ENCODE assay signal across 11 cellular contexts in genomic region chr3:50138266-50139230, GRCh38. TPM values are rescaled to one million over a fixed set of nuclear protein-coding genes. Genes with fewer than 3 reads are reported as not detected.
A peak's percentile ranks its signal among the peaks of the same experiment; 100 is the strongest.
DNase-seq lines count a peak whose midpoint lies in the region; ATAC-seq lines count a peak whose summit lies in the region.
"Had no signal": no experiment of that assay in that cellular context is flagged by ENCODE, and none has a peak within 500 bp of the region (broad histone marks: within the 10 kb centered on the region; RNA-seq: fewer than 3 reads in every experiment).

No MANE protein-coding gene starts in this region.

- peak in 1 of 2 donors; percentile 25 for ATAC-seq in activated naive CD4-positive, alpha-beta T cell treated with anti-CD3 and anti-CD28 coated beads, Interleukin-2, amount 50 U/mL, for 72 hours
- ATAC-seq in HG03039 (IDR thresholded peaks at IDR 0.05; ENCODE audit: unreplicated experiment), result no peak
- ATAC-seq: CD8-positive, alpha-beta T cell had no signal

- H3K9me3 Mint-ChIP-seq in activated naive CD4-positive, alpha-beta T cell treated with anti-CD3 and anti-CD28 coated beads, Interleukin-2, amount 50 U/mL, for 72 hours, result no peaks in the 10 kb centered on the region
- H3K9me3 Mint-ChIP-seq: CD8-positive, alpha-beta T cell had no signal

- H3K27me3 ChIP-seq in skeletal muscle satellite cell (ENCODE audit: control insufficient read depth, insufficient read depth, low read length), result peaks cover 11% of the 10 kb centered on the region
- H3K27me3 ChIP-seq: heart right ventricle had no signal

- no peaks in the 10 kb centered on the region for H3K9me3 ChIP-seq in skeletal muscle satellite cell (replicated peaks; ENCODE audit: low read length)
- H3K9me3 ChIP-seq: heart right ventricle had no signal

- no peaks in the 10 kb centered on the region for H3K36me3 ChIP-seq in skeletal muscle satellite cell (ENCODE audit: insufficient read depth, low read length)
- H3K36me3 ChIP-seq: heart right ventricle had no signal

- peak overlapping the region; percentile 56 for H3K4me2 ChIP-seq in skeletal muscle satellite cell (ENCODE audit: low read length)

- DNase-seq in activated naive CD4-positive, alpha-beta T cell treated with anti-CD3 and anti-CD28 coated beads, Interleukin-2, amount 50 U/mL, for 72 hours (ENCODE audit: low spot score in 2 of 2), result no peak
- DNase-seq in activated naive CD4-positive, alpha-beta T cell (lab: John Stamatoyannopoulos, UW), result no peak
- peak; percentile 7 for DNase-seq in NCI-H345 treated with DMSO at 0.1 percent for 48 hours (lab: John Stamatoyannopoulos, UW; ENCODE audit: unreplicated experiment)
- DNase-seq in dermis blood vessel endothelial cell, result peak; percentile 50
- no peak for DNase-seq in RPMI8226
- DNase-seq in amniotic stem cell (lab: John Stamatoyannopoulos, UW), result no peak
- DNase-seq: CD8-positive, alpha-beta T cell; heart right ventricle; posterior cingulate gyrus had no signal

- no peak overlapping the region for H3K4me3 ChIP-seq in skeletal muscle satellite cell (ENCODE audit: low read length)
- H3K4me3 ChIP-seq: heart right ventricle had no signal

- H3K4me1 ChIP-seq in skeletal muscle satellite cell (ENCODE audit: control insufficient read depth, insufficient read depth, low read length), result peaks cover 13% of the 10 kb centered on the region

- peak overlapping the region; percentile 44 to 67 for H3K27ac Mint-ChIP-seq in activated naive CD4-positive, alpha-beta T cell treated with anti-CD3 and anti-CD28 coated beads, Interleukin-2, amount 50 U/mL, for 72 hours
- H3K27ac Mint-ChIP-seq: CD8-positive, alpha-beta T cell had no signal

- no peaks in the 10 kb centered on the region for H3K36me3 Mint-ChIP-seq in activated naive CD4-positive, alpha-beta T cell treated with anti-CD3 and anti-CD28 coated beads, Interleukin-2, amount 50 U/mL, for 72 hours
- H3K36me3 Mint-ChIP-seq: CD8-positive, alpha-beta T cell had no signal

- no peak overlapping the region for H3K9ac ChIP-seq in skeletal muscle satellite cell (ENCODE audit: low read depth, low read length)

RNA-seq across cellular contexts. Expression of gene SEMA3F, which starts 16.6 kb away (rescaled TPM):
- under 1 TPM; 0.32 to 0.54 TPM for total RNA-seq in activated naive CD4-positive, alpha-beta T cell treated with anti-CD3 and anti-CD28 coated beads, Interleukin-2, amount 50 U/mL, for 72 hours
- total RNA-seq in dermis blood vessel endothelial cell, result 44.6 and 79.4 TPM in 2 replicates
- total RNA-seq in skeletal muscle satellite cell (2012; rRNA removed), result 2.2 and 3.0 TPM in 2 replicates

RNA-seq across cellular contexts. Expression of gene RBM5, which starts 49.8 kb away (rescaled TPM):
- total RNA-seq in activated naive CD4-positive, alpha-beta T cell treated with anti-CD3 and anti-CD28 coated beads, Interleukin-2, amount 50 U/mL, for 72 hours, result 100 to 1,000 TPM; 159 to 182 TPM
- total RNA-seq in dermis blood vessel endothelial cell, result 201 and 249 TPM in 2 replicates
- total RNA-seq in skeletal muscle satellite cell (2012; rRNA removed), result 77.1 and 82.3 TPM in 2 replicates

RNA-seq across cellular contexts. Expression of gene GNAT1, which starts 52.9 kb away (rescaled TPM):
- total RNA-seq in activated naive CD4-positive, alpha-beta T cell treated with anti-CD3 and anti-CD28 coated beads, Interleukin-2, amount 50 U/mL, for 72 hours, result not detected
- not detected in 2 replicates for total RNA-seq in dermis blood vessel endothelial cell
- total RNA-seq in skeletal muscle satellite cell (2012; rRNA removed), result not detected in 2 replicates
- total RNA-seq: heart right ventricle had no signal

Comparison
In these comparisons a context has a peak if more than half of its experiments do, and no peak if none do; other contexts are left out.
1. DNase-seq: peak in NCI-H345 treated with DMSO at 0.1 percent for 48 hours (single experiment) and dermis blood vessel endothelial cell (single experiment); none in activated naive CD4-positive, alpha-beta T cell treated with anti-CD3 and anti-CD28 coated beads, Interleukin-2, amount 50 U/mL, for 72 hours (0 of 2), activated naive CD4-positive, alpha-beta T cell (0 of 4), RPMI8226 (single experiment) and amniotic stem cell (single experiment).
2. RNA of gene SEMA3F, which starts 16.6 kb away (total RNA-seq): 44.6 to 79.4 TPM in dermis blood vessel endothelial cell; 0.32 to 0.54 TPM in activated naive CD4-positive, alpha-beta T cell treated with anti-CD3 and anti-CD28 coated beads, Interleukin-2, amount 50 U/mL, for 72 hours; every median in the first group is over 10 times any median in the second.